In the genomic region with DNA sequence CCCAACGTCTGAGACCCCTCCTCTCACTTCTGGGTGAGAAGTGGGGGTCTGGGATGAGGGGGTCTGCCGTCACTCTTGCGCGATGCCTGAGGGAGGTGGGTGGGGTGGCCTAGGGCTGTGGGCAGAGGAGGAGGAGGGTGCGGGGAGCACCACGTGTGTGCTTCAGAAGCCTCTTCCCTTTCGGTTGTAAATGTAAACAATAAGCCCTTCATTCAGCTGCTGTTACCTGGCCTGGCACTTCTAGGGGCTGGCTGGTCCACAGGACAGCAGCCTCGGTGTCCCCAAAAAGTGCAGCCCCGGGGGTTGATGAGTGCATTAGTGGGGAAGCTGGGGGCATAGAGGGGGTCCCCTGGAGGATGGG, we compare ENCODE assay signal across 1 cellular context.
TF ChIP-seq lines count a peak whose summit lies in the region.

No MANE protein-coding gene starts in this region.

TF ChIP-seq in WTC11, 78 proteins besides CTCF, POLR2A, EP300 and RAD21 (continued from another document):
- TF ChIP-seq, protein P1, sequence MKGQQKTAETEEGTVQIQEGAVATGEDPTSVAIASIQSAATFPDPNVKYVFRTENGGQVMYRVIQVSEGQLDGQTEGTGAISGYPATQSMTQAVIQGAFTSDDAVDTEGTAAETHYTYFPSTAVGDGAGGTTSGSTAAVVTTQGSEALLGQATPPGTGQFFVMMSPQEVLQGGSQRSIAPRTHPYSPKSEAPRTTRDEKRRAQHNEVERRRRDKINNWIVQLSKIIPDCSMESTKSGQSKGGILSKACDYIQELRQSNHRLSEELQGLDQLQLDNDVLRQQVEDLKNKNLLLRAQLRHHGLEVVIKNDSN (CRISPR knock-in tag; IDR thresholded peaks at IDR 0.05): no peak
